In the genomic region with DNA sequence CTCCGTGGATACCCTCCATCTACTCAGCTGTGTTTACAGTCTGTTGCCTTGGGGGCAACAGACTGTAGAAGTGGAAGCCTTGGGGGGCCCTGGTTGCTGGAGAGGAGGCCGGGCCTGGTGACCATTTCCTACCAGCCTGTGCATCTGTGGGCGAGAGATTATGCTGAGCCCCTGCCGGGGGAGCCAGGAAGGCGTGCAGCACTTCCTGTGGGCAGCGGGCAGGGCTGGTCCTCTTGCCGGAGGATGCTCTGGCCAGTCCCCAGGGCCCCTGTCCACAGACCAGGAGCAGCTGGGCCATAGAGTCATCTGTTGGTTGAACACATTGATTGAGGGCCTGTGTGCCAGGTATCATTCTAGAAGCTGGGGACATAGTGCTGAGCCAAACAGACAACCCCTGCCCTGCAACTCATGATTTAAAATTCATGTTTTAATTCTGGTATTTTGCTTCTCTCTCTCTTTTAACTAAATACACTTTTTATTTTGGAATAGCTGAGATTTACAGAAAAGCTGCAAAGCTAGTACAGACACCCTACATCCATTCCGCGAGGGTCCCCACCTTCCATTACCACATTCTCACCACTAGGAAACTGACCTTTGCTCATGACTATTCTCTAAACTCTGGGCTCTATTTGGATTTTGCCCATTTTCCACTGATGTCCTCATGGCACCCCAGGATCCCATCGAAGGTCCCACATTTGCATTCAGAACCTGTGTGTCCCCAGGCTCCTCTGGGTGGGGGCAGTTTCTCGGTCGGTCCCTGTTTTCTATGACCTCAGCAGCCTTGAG, we compare ENCODE assay signal across 16 cellular contexts. TPM values are rescaled to one million over a fixed set of nuclear protein-coding genes. Genes with fewer than 3 reads are reported as not detected.
DNase-seq lines count a peak whose midpoint lies in the region; TF ChIP-seq lines count a peak whose summit lies in the region.
"Had no signal": no experiment of that assay in that cellular context is flagged by ENCODE, and none has a peak within 500 bp of the region (broad histone marks: within the 10 kb centered on the region; RNA-seq: fewer than 3 reads in every experiment).

No MANE protein-coding gene starts in this region.

- intact Hi-C loops in transverse colon (cut with DNase I; ENCODE audit: low total_unique reads) (no loop called here), A673 (cut with micrococcal nuclease; ENCODE audit: unreplicated experiment) (no loop called here)

- in situ Hi-C loops in transverse colon (cut with MboI; ENCODE audit: low pct_ligation_motif_present in 1 of 4, low pct_unique_long_range_greater_than_20kb in 1 of 4, low sequenced_read_pairs in 3 of 4): no loop called here

- H3K27ac ChIP-seq in RWPE1: peak overlapping the region; percentile 19
- H3K27ac ChIP-seq in mucosa of rectum (ENCODE audit: low read depth in 2 of 2, low read length in 2 of 2): peak overlapping the region; percentile 1 to 62
- peak overlapping the region in 3 of 4 donors; percentile 11 to 49 (median 48) for H3K27ac ChIP-seq in transverse colon
- no peak overlapping the region for H3K27ac ChIP-seq in A673 (ENCODE audit: low read depth, low read length, poor library complexity, severe bottlenecking)
- H3K27ac ChIP-seq: sigmoid colon, thyroid gland had no signal

- BruUV-seq in A673 (replicated peaks; lab: Mats Ljungman, UMichigan): no TSS peak

- CTCF ChIA-PET in RWPE1 (lab: Yijun Ruan, JAX) (interaction anchor here (0.9 kb wide), 1 partner anchor 73 kb away, joined by 3 read pairs; no protein-coding TSS in a partner anchor), A673 (lab: Charles Lee) (no interaction called here)

- H3K36me3 ChIP-seq in mucosa of rectum (ENCODE audit: control insufficient read depth in 2 of 2, insufficient read depth in 2 of 2, low read length in 2 of 2) (peaks cover 0 to 21% of the 10 kb centered on the region in 2 donors), transverse colon (no peaks in the 10 kb centered on the region), A673 (ENCODE audit: insufficient read depth, low read length, poor library complexity, severe bottlenecking) (no peaks in the 10 kb centered on the region)
- H3K36me3 ChIP-seq: HAP-1, sigmoid colon, thyroid gland had no signal

- WGBS in transverse colon (ENCODE audit: low coverage in 1 of 2), 2 donors: 92% methylated on average over 12 of the region's 12 CpGs; no CpG with 5 or more reads in 1 of the 2 donors

- no peak for TF ChIP-seq POLR2A in transverse colon (IDR thresholded peaks at IDR 0.05)

- H3K27me3 ChIP-seq in mucosa of rectum (ENCODE audit: control insufficient read depth in 2 of 2, insufficient read depth in 2 of 2, low read length in 2 of 2) (no peaks in the 10 kb centered on the region), transverse colon (no peaks in the 10 kb centered on the region), A673 (replicated peaks; ENCODE audit: insufficient read depth, low read depth, low read length, poor library complexity) (no peaks in the 10 kb centered on the region)
- H3K27me3 ChIP-seq: dorsolateral prefrontal cortex, sigmoid colon, thyroid gland had no signal

- TF ChIP-seq EP300 in transverse colon (IDR thresholded peaks at IDR 0.05; ENCODE audit: low read depth): no peak

- POLR2A ChIA-PET in RWPE1 (lab: Yijun Ruan, JAX; ENCODE audit: low non-redundant PET): no interaction called here
- POLR2A ChIA-PET in A673 (lab: Charles Lee; ENCODE audit: low non-redundant PET): no interaction called here

- no peak for DNase-seq in RWPE1 (ENCODE audit: low spot score)
- DNase-seq in dermis blood vessel endothelial cell: peak; percentile 44
- no peak for DNase-seq in transverse colon
- no peak for DNase-seq in GM03348 (ENCODE audit: low spot score)
- no peak for DNase-seq in NCI-H69 (lab: John Stamatoyannopoulos, UW)
- no peak for DNase-seq in NCI-H526 (lab: John Stamatoyannopoulos, UW)
- no peak for DNase-seq in A673 (ENCODE audit: low spot score)
- DNase-seq: activated naive CD4-positive, alpha-beta T cell; CD4-positive, alpha-beta T cell; dorsolateral prefrontal cortex; sigmoid colon; stimulated activated CD4-positive, alpha-beta T cell treated with anti-CD3 and anti-CD28 coated beads, Interleukin-4, amount 100 ng/mL, for 1 hour; stimulated activated CD8-positive, alpha-beta memory T cell treated with anti-CD3 and anti-CD28 coated beads, Interleukin-4, amount 100 ng/mL, for 48 hours; thyroid gland had no signal

- no peaks in the 10 kb centered on the region for H3K9me3 ChIP-seq in mucosa of rectum (ENCODE audit: control insufficient read depth in 2 of 2, low read length in 2 of 2)
- H3K9me3 ChIP-seq in transverse colon: no peaks in the 10 kb centered on the region
- H3K9me3 ChIP-seq in A673 (ENCODE audit: low read depth, low read length, poor library complexity, severe bottlenecking): no peaks in the 10 kb centered on the region
- H3K9me3 ChIP-seq: HAP-1, sigmoid colon, thyroid gland had no signal

- H3K4me3 ChIP-seq in mucosa of rectum (ENCODE audit: low read length in 2 of 2) (no peak overlapping the region), transverse colon (no peak overlapping the region), A673 (ENCODE audit: low read depth, low read length, poor library complexity, severe bottlenecking) (no peak overlapping the region)
- H3K4me3 ChIP-seq: dorsolateral prefrontal cortex, HAP-1, sigmoid colon, thyroid gland had no signal

- no peak overlapping the region for H3K9ac ChIP-seq in mucosa of rectum (ENCODE audit: low read depth in 1 of 2, low read length in 2 of 2)

- peaks cover 34 to 43% of the 10 kb centered on the region in 2 donors for H3K4me1 ChIP-seq in mucosa of rectum (ENCODE audit: control insufficient read depth in 2 of 2, insufficient read depth in 2 of 2, low read length in 2 of 2)
- peaks cover 16 to 58% (median 42%) of the 10 kb centered on the region in 4 donors for H3K4me1 ChIP-seq in transverse colon
- peaks cover 4% of the 10 kb centered on the region for H3K4me1 ChIP-seq in A673 (ENCODE audit: insufficient read depth, low read length, poor library complexity, severe bottlenecking)
- H3K4me1 ChIP-seq: HAP-1 had no signal

- TF ChIP-seq CTCF in RWPE1 (conservative IDR thresholded peaks at IDR 0.05; ENCODE audit: low read depth) (no peak), transverse colon (IDR thresholded peaks at IDR 0.05) (peak in 1 of 5 experiments; percentile 18), A673 (conservative IDR thresholded peaks at IDR 0.05; ENCODE audit: low read depth, low read length) (no peak)

RNA-seq across cellular contexts. Expression of a gene that starts 11.3 kb away (rescaled TPM):
- total RNA-seq in dermis blood vessel endothelial cell (64.0 and 137 TPM in 2 replicates), transverse colon (100 to 1,000 TPM; 125 to 252 (median 184) TPM), A673 (2021) (44.2 and 48.7 TPM in 2 replicates)
